14 cellular contexts compared by ENCODE assay signal in the genomic region with DNA sequence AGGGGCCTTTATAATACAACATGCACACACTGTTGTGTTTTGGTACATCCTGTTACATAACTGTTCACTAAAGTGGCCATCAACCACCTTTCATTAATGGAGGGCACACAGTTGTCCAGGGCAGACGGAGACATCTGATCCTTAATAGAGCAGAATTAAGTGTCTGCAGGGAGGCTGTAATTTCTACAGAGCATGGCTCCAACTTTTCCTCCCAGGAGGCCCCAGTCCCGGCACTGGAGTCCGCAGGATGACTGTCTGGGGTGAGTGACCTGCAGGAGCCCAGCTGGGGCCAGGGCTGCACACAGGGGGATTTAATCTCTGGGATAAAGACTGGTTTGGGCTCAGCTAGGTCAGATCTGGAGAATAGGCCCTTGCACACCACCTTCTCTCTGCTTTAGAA.
DNase-seq lines count a peak whose midpoint lies in the region; ATAC-seq, FAIRE-seq and TF ChIP-seq lines count a peak whose summit lies in the region.
"Had no signal": no experiment of that assay in that cellular context is flagged by ENCODE, and none has a peak within 500 bp of the region (broad histone marks: within the 10 kb centered on the region; RNA-seq: fewer than 3 reads in every experiment).

No MANE protein-coding gene starts in this region.

- H3K14ac ChIP-seq in H1 (ENCODE audit: insufficient read length) (no peak overlapping the region), mesenchymal stem cell (ENCODE audit: low read length in 2 of 2) (no peak overlapping the region)

- H2AFZ ChIP-seq in H1 (ENCODE audit: low read length), result no peak overlapping the region
- H2AFZ ChIP-seq in mesenchymal stem cell (ENCODE audit: low read depth, low read length), result no peak overlapping the region

- no peak overlapping the region for H2BK5ac ChIP-seq in H1 (ENCODE audit: low read depth, low read length)
- H2BK5ac ChIP-seq in mesenchymal stem cell (ENCODE audit: low read depth, low read length, poor library complexity, severe bottlenecking), result no peak overlapping the region

- H4K20me1 ChIP-seq in H1 (replicated peaks in 1 of 2; ENCODE audit: control insufficient read depth in 1 of 2, insufficient read depth in 2 of 2, low read length in 2 of 2), result no peaks in the 10 kb centered on the region

- 88% methylated on average over 3 of the region's 3 CpGs; no CpG with 5 or more reads in 1 of the 2 experiments for WGBS in H1 (ENCODE audit: extremely low coverage in 1 of 2, insufficient coverage in 1 of 2, insufficient read length in 1 of 2, insufficient replicate concordance in 2 of 2, low coverage in 1 of 2, low lambda C conversion rate in 2 of 2, missing lambda C conversion rate in 1 of 2), 2 experiments
- 49% methylated on average over 3 of the region's 3 CpGs for WGBS in mesenchymal stem cell

- H3K4ac ChIP-seq in H1 (replicated peaks; ENCODE audit: insufficient read length, low read depth, low read length) (no peak overlapping the region), mesenchymal stem cell (ENCODE audit: low read depth in 1 of 2, low read length in 2 of 2) (peak overlapping the region in 1 of 2 experiments; percentile 17)

- TF ChIP-seq CTCF in H1 (IDR thresholded peaks at IDR 0.05; ENCODE audit: control extremely low read depth in 1 of 3, insufficient read depth in 1 of 3, low read depth in 1 of 3, low read length in 3 of 3), result no peak

- H3K9ac ChIP-seq in H1 (replicated peaks in 1 of 4; ENCODE audit: extremely low read depth in 1 of 4, low read depth in 3 of 4, low read length in 3 of 4) (no peak overlapping the region), mesenchymal stem cell (ENCODE audit: low read length) (no peak overlapping the region), stomach smooth muscle (ENCODE audit: low read length in 2 of 2) (no peak overlapping the region)

- H3K4me2 ChIP-seq in H1 (ENCODE audit: insufficient read depth in 1 of 2, low read depth in 2 of 2, low read length in 2 of 2) (no peak overlapping the region), mesenchymal stem cell (ENCODE audit: low read length, poor library complexity, severe bottlenecking) (no peak overlapping the region)

- POLR2A ChIA-PET in H1 (lab: Charles Lee; ENCODE audit: partially characterized antibody), result no interaction called here

- ATAC-seq in HG03108 (IDR thresholded peaks at IDR 0.05; ENCODE audit: unreplicated experiment), result no peak
- no peak for ATAC-seq in GM21381 (IDR thresholded peaks at IDR 0.05; ENCODE audit: unreplicated experiment)
- ATAC-seq: GM12878 had no signal

- H3K27ac ChIP-seq in H1 (ENCODE audit: low read depth, low read length) (no peak overlapping the region), mesenchymal stem cell (ENCODE audit: low read length, poor library complexity, severe bottlenecking) (no peak overlapping the region), stomach smooth muscle (ENCODE audit: low read length) (peak overlapping the region; percentile 89)

- 0 out of 2 replicates have a peak overlapping the region, but pooled peaks have one; percentile 27 for H3K18ac ChIP-seq in H1 (ENCODE audit: extremely low read depth, low read length)
- peak overlapping the region; percentile 28 to 50 for H3K18ac ChIP-seq in mesenchymal stem cell (ENCODE audit: low read depth in 1 of 2, low read length in 2 of 2)

- CTCF ChIA-PET in H1 (lab: Charles Lee; ENCODE audit: partially characterized antibody), result interaction anchor here (1.3 kb wide), 1 partner anchor 58 kb away, joined by 3 read pairs; no protein-coding TSS in a partner anchor

- no peak overlapping the region for H4K8ac ChIP-seq in H1 (ENCODE audit: extremely low read depth, insufficient read depth, low read length)
- peak overlapping the region; percentile 48 for H4K8ac ChIP-seq in mesenchymal stem cell (ENCODE audit: low read length)

- no peak for FAIRE-seq in H1 (lab: Jason Lieb, UNC)
- FAIRE-seq: GM12878 had no signal

- H3K23ac ChIP-seq in H1 (ENCODE audit: insufficient read length) (no peak overlapping the region), mesenchymal stem cell (ENCODE audit: low read length in 2 of 2) (no peak overlapping the region)

- H3K4me3 ChIP-seq in H1 (ENCODE audit: extremely low read depth in 1 of 4, insufficient read depth in 2 of 4, low read depth in 3 of 4, low read length in 4 of 4) (no peak overlapping the region), mesenchymal stem cell (ENCODE audit: insufficient read depth in 1 of 2, low read depth in 1 of 2, low read length in 2 of 2) (no peak overlapping the region), stomach smooth muscle (ENCODE audit: low read length in 2 of 2) (no peak overlapping the region)
- H3K4me3 ChIP-seq: GM12878 had no signal

- H3K79me2 ChIP-seq in H1 (ENCODE audit: control insufficient read depth in 1 of 2, insufficient read depth in 2 of 2, low read length in 2 of 2), result no peaks in the 10 kb centered on the region

- H2AK5ac ChIP-seq in H1 (ENCODE audit: low read depth, low read length), result no peak overlapping the region
- peak overlapping the region; percentile 91 for H2AK5ac ChIP-seq in mesenchymal stem cell (ENCODE audit: low read length, severe bottlenecking)

- H3K79me1 ChIP-seq in H1 (ENCODE audit: low read depth, low read length) (no peaks in the 10 kb centered on the region), mesenchymal stem cell (replicated peaks; ENCODE audit: low read length, poor library complexity, severe bottlenecking) (peaks cover 11% of the 10 kb centered on the region)

- H2BK20ac ChIP-seq in H1 (ENCODE audit: low read length), result no peak overlapping the region

- no peak overlapping the region for H2BK12ac ChIP-seq in H1 (ENCODE audit: low read depth, low read length)
- peak overlapping the region in 1 of 2 experiments; percentile 51 for H2BK12ac ChIP-seq in mesenchymal stem cell (ENCODE audit: low read length in 2 of 2)

- H4K91ac ChIP-seq in H1 (replicated peaks; ENCODE audit: insufficient read length, low read length) (no peak overlapping the region), mesenchymal stem cell (ENCODE audit: low read length) (no peak overlapping the region)

- H3K9me3 ChIP-seq in H1 (ENCODE audit: insufficient read depth in 2 of 2, low read depth in 1 of 2, low read length in 1 of 2) (no peaks in the 10 kb centered on the region), mesenchymal stem cell (ENCODE audit: control insufficient read depth, low read length) (no peaks in the 10 kb centered on the region), stomach smooth muscle (ENCODE audit: control insufficient read depth in 2 of 2, low read length in 2 of 2) (no peaks in the 10 kb centered on the region)

- H3K56ac ChIP-seq in H1 (replicated peaks; ENCODE audit: insufficient read length, low read depth, low read length), result no peak overlapping the region

- no peak for TF ChIP-seq POLR2A in H1 (IDR thresholded peaks at IDR 0.05; ENCODE audit: control extremely low read depth in 1 of 2, low read depth in 2 of 2, low read length in 2 of 2)

- TF ChIP-seq RAD21 in H1 (IDR thresholded peaks at IDR 0.05 in 1 of 2, conservative IDR thresholded peaks at IDR 0.05 in 1 of 2; ENCODE audit: low read depth in 2 of 2, low read length in 2 of 2), result no peak

- H3K36me3 ChIP-seq in H1 (ENCODE audit: control insufficient read depth in 2 of 4, insufficient read depth in 4 of 4, low read length in 3 of 4) (no peaks in the 10 kb centered on the region), mesenchymal stem cell (ENCODE audit: control insufficient read depth in 1 of 2, insufficient read depth in 2 of 2, low read depth in 1 of 2, low read length in 2 of 2) (no peaks in the 10 kb centered on the region), stomach smooth muscle (ENCODE audit: control insufficient read depth in 2 of 2, insufficient read depth in 2 of 2, low read length in 2 of 2) (no peaks in the 10 kb centered on the region)

- peak; percentile 71 for DNase-seq in NCI-H69 (lab: John Stamatoyannopoulos, UW)
- no peak for DNase-seq in H1 (ENCODE audit: low read depth in 1 of 2, low spot score in 2 of 2)
- DNase-seq in mesenchymal stem cell, result no peak
- DNase-seq in LoVo (ENCODE audit: low spot score), result no peak
- DNase-seq: activated CD4-positive, alpha-beta T cell treated with anti-CD3 and anti-CD28 coated beads, Interleukin-2, amount 50 U/mL, for 1 hour; activated naive CD8-positive, alpha-beta T cell treated with anti-CD3 and anti-CD28 coated beads, Interleukin-2, amount 10 ng/mL, durations not matched to agents 7 days and 5 days; activated T-cell treated with anti-CD3 and anti-CD28 coated beads, Interleukin-2, amount 50 U/mL, for 24 hours; kidney; NCI-H2029 treated with DMSO at 0.1 percent for 48 hours; SIG-M5 had no signal

- H3K27me3 ChIP-seq in H1 (replicated peaks in 1 of 4; ENCODE audit: control insufficient read depth in 3 of 4, extremely low read depth in 1 of 4, insufficient read depth in 3 of 4, low read length in 3 of 4) (no peaks in the 10 kb centered on the region; a peak in 2 of 7 replicates), mesenchymal stem cell (ENCODE audit: control insufficient read depth in 1 of 2, insufficient read depth in 1 of 2, low read length in 2 of 2) (no peaks in the 10 kb centered on the region), stomach smooth muscle (ENCODE audit: control insufficient read depth in 1 of 2, insufficient read depth in 2 of 2, low read length in 2 of 2) (no peaks in the 10 kb centered on the region)

- H2BK120ac ChIP-seq in H1 (replicated peaks; ENCODE audit: low read depth, low read length) (no peak overlapping the region), mesenchymal stem cell (ENCODE audit: low read depth, low read length) (no peak overlapping the region)

- H3K23me2 ChIP-seq in H1 (ENCODE audit: low read depth, low read length), result no peaks in the 10 kb centered on the region

- peaks cover 0 to 15% (median 9%) of the 10 kb centered on the region in 4 experiments; a peak in 4 of 7 replicates for H3K4me1 ChIP-seq in H1 (replicated peaks in 1 of 4; ENCODE audit: control insufficient read depth in 3 of 4, insufficient read depth in 4 of 4, low read length in 3 of 4)
- H3K4me1 ChIP-seq in mesenchymal stem cell (ENCODE audit: control insufficient read depth, insufficient read depth, low read depth, low read length), result peaks cover 14% of the 10 kb centered on the region
- H3K4me1 ChIP-seq in stomach smooth muscle (ENCODE audit: control insufficient read depth, insufficient read depth, low read length), result peaks cover 52% of the 10 kb centered on the region

- no peak for TF ChIP-seq EP300 in H1 (IDR thresholded peaks at IDR 0.05; ENCODE audit: borderline replicate concordance in 1 of 2, low read depth in 2 of 2, low read length in 2 of 2)

- H2BK15ac ChIP-seq in H1 (ENCODE audit: low read length) (no peak overlapping the region), mesenchymal stem cell (ENCODE audit: low read depth, poor library complexity, severe bottlenecking) (no peak overlapping the region)

- H4K5ac ChIP-seq in H1 (ENCODE audit: insufficient read length, low read depth, low read length), result no peak overlapping the region

TF ChIP-seq in H1, 55 proteins besides CTCF, POLR2A, EP300 and RAD21 (continues in another document):
- TF ChIP-seq YY1 (IDR thresholded peaks at IDR 0.05; ENCODE audit: low read depth, low read length), result no peak
